ENCODE assay signal across 13 cellular contexts in the genomic region with DNA sequence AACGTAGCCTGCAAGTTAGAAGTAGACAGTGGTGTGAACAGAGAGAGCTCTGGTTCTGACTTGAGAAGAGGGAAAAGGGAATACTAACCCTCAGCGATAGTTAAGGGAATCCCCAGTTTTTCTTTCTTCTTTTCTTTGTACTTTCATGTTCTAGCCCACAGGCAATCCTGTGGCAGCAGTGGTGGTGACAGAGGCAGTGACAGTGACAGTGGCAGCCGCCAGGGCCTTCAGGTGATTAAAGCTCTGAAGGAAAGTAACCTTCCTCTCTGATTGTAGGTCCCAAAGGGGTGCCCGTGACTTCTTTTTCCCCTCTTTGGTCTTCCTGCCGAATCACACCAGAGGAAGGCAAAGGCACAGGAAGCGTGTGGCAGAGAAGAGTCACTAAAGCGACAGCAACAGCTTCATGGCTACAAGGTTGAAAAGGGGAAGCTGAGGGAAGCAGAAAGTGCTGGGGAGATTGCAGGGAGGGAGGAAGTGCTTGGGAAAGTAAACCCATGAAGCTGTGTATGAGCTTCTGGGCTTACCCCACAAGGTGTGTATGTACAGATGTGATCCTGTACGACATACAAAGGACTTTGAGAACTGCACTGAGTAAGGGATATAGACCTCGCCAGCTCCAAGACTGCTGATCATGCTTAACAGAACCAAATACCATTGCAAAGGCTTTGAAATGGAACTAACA. TPM values are rescaled to one million over a fixed set of nuclear protein-coding genes. Genes with fewer than 3 reads are reported as not detected.
DNase-seq lines count a peak whose midpoint lies in the region; ATAC-seq lines count a peak whose summit lies in the region.
"Not testable (repeated sequence)": the region's sequence is repeated elsewhere in the genome, so short reads cannot be mapped to it uniquely, and the experiment has no call there.
"Had no signal": no experiment of that assay in that cellular context is flagged by ENCODE, and none has a peak within 500 bp of the region (broad histone marks: within the 10 kb centered on the region; RNA-seq: fewer than 3 reads in every experiment).

No MANE protein-coding gene starts in this region.

- ATAC-seq in GM18868 (IDR thresholded peaks at IDR 0.05; ENCODE audit: unreplicated experiment) (peak; percentile 78), GM21360 (IDR thresholded peaks at IDR 0.05; ENCODE audit: unreplicated experiment) (peak; percentile 52), GM21786 (IDR thresholded peaks at IDR 0.05; ENCODE audit: unreplicated experiment) (peak; percentile 63), HG03095 (IDR thresholded peaks at IDR 0.05; ENCODE audit: unreplicated experiment) (peak; percentile 57), HG03521 (IDR thresholded peaks at IDR 0.05; ENCODE audit: unreplicated experiment) (peak; percentile 69), memory B cell (ENCODE audit: low read depth) (peak; percentile 78)
- peak; percentile 93 for ATAC-seq in activated T-helper 17 cell treated with anti-CD3 and anti-CD28 coated beads, Interleukin-2, amount 50 U/mL, for 72 hours (replicated peaks)

- DNase-seq in memory B cell (ENCODE audit: low spot score in 2 of 2): not testable (repeated sequence)

- H3K4me1 Mint-ChIP-seq in activated T-helper 17 cell treated with anti-CD3 and anti-CD28 coated beads, Interleukin-2, amount 50 U/mL, for 72 hours; memory B cell: not testable (repeated sequence)

- H3K27ac Mint-ChIP-seq in activated T-helper 17 cell treated with anti-CD3 and anti-CD28 coated beads, Interleukin-2, amount 50 U/mL, for 72 hours; memory B cell: not testable (repeated sequence)

- H3K27me3 Mint-ChIP-seq in activated T-helper 17 cell treated with anti-CD3 and anti-CD28 coated beads, Interleukin-2, amount 50 U/mL, for 72 hours; memory B cell: not testable (repeated sequence)

- H3K36me3 Mint-ChIP-seq in activated T-helper 17 cell treated with anti-CD3 and anti-CD28 coated beads, Interleukin-2, amount 50 U/mL, for 72 hours (ENCODE audit: low read depth); memory B cell: not testable (repeated sequence)

- not testable (repeated sequence) for H3K9me3 Mint-ChIP-seq in activated T-helper 17 cell treated with anti-CD3 and anti-CD28 coated beads, Interleukin-2, amount 50 U/mL, for 72 hours; memory B cell

- not testable (repeated sequence) for H3K4me3 Mint-ChIP-seq in activated T-helper 17 cell treated with anti-CD3 and anti-CD28 coated beads, Interleukin-2, amount 50 U/mL, for 72 hours; memory B cell

RNA-seq across cellular contexts. Expression of a gene that starts 8.0 kb away (rescaled TPM):
- not detected for total RNA-seq in activated T-helper 17 cell treated with anti-CD3 and anti-CD28 coated beads, Interleukin-2, amount 50 U/mL, for 72 hours
- total RNA-seq: fibroblast of villous mesenchyme, kidney epithelial cell, lung microvascular endothelial cell, posterior vena cava, sciatic nerve, SJSA1 had no signal

RNA-seq across cellular contexts. Expression of a gene that starts 39.5 kb away (rescaled TPM):
- under 1 TPM in 1 of 2 donors, not detected in 1; 0.74 TPM for total RNA-seq in activated T-helper 17 cell treated with anti-CD3 and anti-CD28 coated beads, Interleukin-2, amount 50 U/mL, for 72 hours
- total RNA-seq: kidney epithelial cell had no signal
